9 cellular contexts compared by ENCODE assay signal in the genomic region with DNA sequence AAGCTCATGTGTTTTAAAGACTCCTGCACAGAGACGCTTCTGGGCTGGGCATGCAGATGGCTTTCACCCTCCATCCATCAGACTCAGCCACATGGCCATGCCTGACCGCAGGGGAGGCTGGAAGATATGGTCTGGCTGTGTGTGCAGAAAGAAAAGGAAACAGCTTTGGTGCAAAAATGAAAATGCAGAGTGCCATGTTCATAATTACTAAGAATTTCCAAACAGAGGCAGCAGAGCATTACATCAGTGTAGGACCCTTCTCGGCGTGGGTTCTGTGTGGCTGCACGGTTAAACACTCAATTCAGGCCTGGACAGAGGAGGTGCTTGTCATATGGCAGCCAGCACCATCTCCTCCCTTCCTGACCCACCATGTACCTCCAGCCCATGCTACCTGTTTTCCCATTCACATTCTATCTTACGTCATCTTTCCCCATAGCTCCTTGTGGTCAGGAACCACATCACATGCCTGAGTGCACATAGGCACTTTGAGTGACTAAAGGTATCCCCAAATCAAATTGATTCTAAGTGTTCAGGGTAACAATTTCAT.
A peak's percentile ranks its signal among the peaks of the same experiment; 100 is the strongest.
DNase-seq lines count a peak whose midpoint lies in the region; ATAC-seq and TF ChIP-seq lines count a peak whose summit lies in the region.
"Had no signal": no experiment of that assay in that cellular context is flagged by ENCODE, and none has a peak within 500 bp of the region (broad histone marks: within the 10 kb centered on the region; RNA-seq: fewer than 3 reads in every experiment).

No MANE protein-coding gene starts in this region.

- TF ChIP-seq CTCF in SU-DHL-6 (IDR thresholded peaks at IDR 0.05; ENCODE audit: insufficient read depth, low read length, poor library complexity, severe bottlenecking) (no peak), neutrophil (IDR thresholded peaks at IDR 0.05) (no peak)

- H3K9ac ChIP-seq in SU-DHL-6 (ENCODE audit: low read length): no peak overlapping the region

- ATAC-seq in GM19328 (IDR thresholded peaks at IDR 0.05; ENCODE audit: unreplicated experiment) (peak; percentile 52), HG02870 (IDR thresholded peaks at IDR 0.05; ENCODE audit: unreplicated experiment) (peak; percentile 39)

- H3K4me3 ChIP-seq in SU-DHL-6 (ENCODE audit: insufficient read depth, low read length, poor library complexity, severe bottlenecking) (no peak overlapping the region), neutrophil (ENCODE audit: low read depth in 1 of 2, low read length in 1 of 2) (no peak overlapping the region)
- H3K4me3 ChIP-seq: left ventricle myocardium inferior had no signal

- no peaks in the 10 kb centered on the region for H3F3A ChIP-seq in SU-DHL-6 (ENCODE audit: insufficient read depth)

- no peaks in the 10 kb centered on the region for H3K9me2 ChIP-seq in SU-DHL-6 (replicated peaks; ENCODE audit: insufficient read depth, low read length)

- H3K27me3 ChIP-seq in SU-DHL-6 (ENCODE audit: low read length): no peaks in the 10 kb centered on the region
- H3K27me3 ChIP-seq in neutrophil: no peaks in the 10 kb centered on the region

- no peaks in the 10 kb centered on the region for H4K20me1 ChIP-seq in SU-DHL-6 (ENCODE audit: low read depth, low read length)

- no peak overlapping the region for H2AFZ ChIP-seq in SU-DHL-6 (ENCODE audit: low read depth, low read length, severe bottlenecking)

- H3K4me2 ChIP-seq in SU-DHL-6 (ENCODE audit: low read depth, low read length, poor library complexity, severe bottlenecking): peak overlapping the region; percentile 18

- H3K36me3 ChIP-seq in SU-DHL-6 (ENCODE audit: low read length) (no peaks in the 10 kb centered on the region), neutrophil (no peaks in the 10 kb centered on the region)
- H3K36me3 ChIP-seq: left ventricle myocardium inferior had no signal

- H3K9me3 ChIP-seq in SU-DHL-6 (ENCODE audit: insufficient read depth, low read length): no peaks in the 10 kb centered on the region
- H3K9me3 ChIP-seq in neutrophil: no peaks in the 10 kb centered on the region
- H3K9me3 ChIP-seq: left ventricle myocardium inferior had no signal

- no peak for DNase-seq in HCEC 1CT
- DNase-seq in retina: no peak
- DNase-seq in NCI-H226: no peak
- DNase-seq: aorta, left ventricle myocardium inferior had no signal

- no peak overlapping the region for H3K27ac ChIP-seq in SU-DHL-6 (ENCODE audit: low read depth, low read length)
- peak overlapping the region; percentile 21 for H3K27ac ChIP-seq in neutrophil
- H3K27ac ChIP-seq: left ventricle myocardium inferior had no signal

- H3K79me2 ChIP-seq in SU-DHL-6 (ENCODE audit: insufficient read depth, low read length): no peaks in the 10 kb centered on the region

- peaks cover 53 to 74% of the 10 kb centered on the region in 2 experiments for H3K4me1 ChIP-seq in neutrophil (ENCODE audit: control insufficient read depth in 1 of 2, insufficient read depth in 1 of 2, low read depth in 1 of 2, low read length in 1 of 2)
